Comparison of ENCODE assay signal across 8 cellular contexts in genomic region chr7:87935373-87935706, GRCh38. TPM values are rescaled to one million over a fixed set of nuclear protein-coding genes. Genes with fewer than 3 reads are reported as not detected.
DNase-seq lines count a peak whose midpoint lies in the region; ATAC-seq and TF ChIP-seq lines count a peak whose summit lies in the region.

No MANE protein-coding gene starts in this region.

- TF ChIP-seq CTCF in breast epithelium (IDR thresholded peaks at IDR 0.05), result no peak
- no peak for TF ChIP-seq CTCF in MCF 10A (IDR thresholded peaks at IDR 0.05; ENCODE audit: unreplicated experiment)
- no peak for TF ChIP-seq CTCF in lower leg skin (IDR thresholded peaks at IDR 0.05)
- no peak for TF ChIP-seq CTCF in upper lobe of right lung (IDR thresholded peaks at IDR 0.05)
- no peak for TF ChIP-seq CTCF in mucosa of descending colon (IDR thresholded peaks at IDR 0.05)

- POLR2A ChIA-PET in MCF 10A (lab: Yijun Ruan, JAX), result no interaction called here

- peak overlapping the region; percentile 68 to 82 (median 72) for H3K4me3 ChIP-seq in breast epithelium
- H3K4me3 ChIP-seq in lower leg skin (ENCODE audit: low read depth, poor library complexity, severe bottlenecking), result peak overlapping the region; percentile 55
- peak overlapping the region; percentile 68 for H3K4me3 ChIP-seq in upper lobe of right lung
- no peak overlapping the region for H3K4me3 ChIP-seq in mucosa of descending colon

- CTCF ChIA-PET in MCF 10A (lab: Yijun Ruan, JAX), result interaction anchor here (0.6 kb wide), 1 partner anchor 19 kb away, joined by 3 read pairs; no protein-coding TSS in a partner anchor

- ATAC-seq in upper lobe of right lung (no peak), mucosa of descending colon (no peak), HG02588 (IDR thresholded peaks at IDR 0.05; ENCODE audit: unreplicated experiment) (no peak)

- H3K9me3 Mint-ChIP-seq in MCF 10A (ENCODE audit: unreplicated experiment), result no peaks in the 10 kb centered on the region
- H3K9me3 Mint-ChIP-seq in activated naive CD8-positive, alpha-beta T cell treated with anti-CD3 and anti-CD28 coated beads for 36 hours, result no peaks in the 10 kb centered on the region

- H3K36me3 ChIP-seq in breast epithelium (no peaks in the 10 kb centered on the region), upper lobe of right lung (no peaks in the 10 kb centered on the region), mucosa of descending colon (ENCODE audit: low read depth) (no peaks in the 10 kb centered on the region)

- TF ChIP-seq POLR2A in breast epithelium (IDR thresholded peaks at IDR 0.05) (no peak), lower leg skin (IDR thresholded peaks at IDR 0.05) (no peak)

- H3K27me3 Mint-ChIP-seq in MCF 10A (ENCODE audit: insufficient read depth, unreplicated experiment), result peaks cover 76% of the 10 kb centered on the region
- H3K27me3 Mint-ChIP-seq in activated naive CD8-positive, alpha-beta T cell treated with anti-CD3 and anti-CD28 coated beads for 36 hours, result peaks cover 4% of the 10 kb centered on the region

- WGBS in lower leg skin, 2 donors, result 31 to 43% methylated on average over 8 of the region's 8 CpGs

- H3K9me3 ChIP-seq in breast epithelium, result no peaks in the 10 kb centered on the region
- H3K9me3 ChIP-seq in upper lobe of right lung, result no peaks in the 10 kb centered on the region
- no peaks in the 10 kb centered on the region for H3K9me3 ChIP-seq in mucosa of descending colon

- H3K4me1 ChIP-seq in breast epithelium (no peaks in the 10 kb centered on the region), upper lobe of right lung (peaks cover 7% of the 10 kb centered on the region), mucosa of descending colon (ENCODE audit: low read depth) (peaks cover 9% of the 10 kb centered on the region)

- H3K4me3 Mint-ChIP-seq in MCF 10A (ENCODE audit: unreplicated experiment), result no peak overlapping the region
- peak overlapping the region; percentile 87 for H3K4me3 Mint-ChIP-seq in activated naive CD8-positive, alpha-beta T cell treated with anti-CD3 and anti-CD28 coated beads for 36 hours

- no peaks in the 10 kb centered on the region for H3K36me3 Mint-ChIP-seq in MCF 10A (ENCODE audit: insufficient read depth, unreplicated experiment)
- peaks cover 9% of the 10 kb centered on the region for H3K36me3 Mint-ChIP-seq in activated naive CD8-positive, alpha-beta T cell treated with anti-CD3 and anti-CD28 coated beads for 36 hours

- H3K27ac ChIP-seq in breast epithelium, result no peak overlapping the region
- no peak overlapping the region for H3K27ac ChIP-seq in upper lobe of right lung

- H3K27me3 ChIP-seq in breast epithelium (no peaks in the 10 kb centered on the region), upper lobe of right lung (peaks cover 5% of the 10 kb centered on the region)

- DNase-seq in breast epithelium (ENCODE audit: low spot score in 2 of 2), result no peak
- DNase-seq in MCF 10A (ENCODE audit: unreplicated experiment), result no peak
- no peak for DNase-seq in activated naive CD8-positive, alpha-beta T cell treated with anti-CD3 and anti-CD28 coated beads for 36 hours
- DNase-seq in lower leg skin (ENCODE audit: low spot score in 2 of 2), result no peak
- no peak for DNase-seq in upper lobe of right lung
- no peak for DNase-seq in NCI-H446 treated with DMSO at 0.1 percent for 48 hours (lab: John Stamatoyannopoulos, UW)
- DNase-seq in mucosa of descending colon, result no peak

- BruUV-seq in MCF 10A (replicated peaks; lab: Mats Ljungman, UMichigan), result no TSS peak

- no peak overlapping the region for H3K27ac Mint-ChIP-seq in MCF 10A (ENCODE audit: low read depth, unreplicated experiment)
- no peak overlapping the region for H3K27ac Mint-ChIP-seq in activated naive CD8-positive, alpha-beta T cell treated with anti-CD3 and anti-CD28 coated beads for 36 hours

- H3K4me1 Mint-ChIP-seq in MCF 10A (ENCODE audit: insufficient read depth, unreplicated experiment), result no peaks in the 10 kb centered on the region
- peaks cover 13% of the 10 kb centered on the region for H3K4me1 Mint-ChIP-seq in activated naive CD8-positive, alpha-beta T cell treated with anti-CD3 and anti-CD28 coated beads for 36 hours

- intact Hi-C loops in breast epithelium (cut with DNase I; ENCODE audit: low total_unique reads) (no loop called here), MCF 10A (cut with micrococcal nuclease) (no loop called here), lower leg skin (cut with DNase I; ENCODE audit: low total_unique reads) (no loop called here), upper lobe of right lung (cut with DNase I) (no loop called here), mucosa of descending colon (cut with DNase I, micrococcal nuclease) (no loop called here)

RNA-seq across cellular contexts. Expression of gene ADAM22, which starts 1.3 kb away (rescaled TPM):
- 1 to 10 TPM; 2.3 to 7.5 (median 3.4) TPM for total RNA-seq in breast epithelium
- total RNA-seq in MCF 10A (2022), result not detected in 2 replicates
- total RNA-seq in activated naive CD8-positive, alpha-beta T cell treated with anti-CD3 and anti-CD28 coated beads for 36 hours, result 1 to 10 TPM; 2.3 to 3.5 TPM
- total RNA-seq in lower leg skin, result 1 to 10 TPM in 2 of 4 donors, under 1 TPM in 2; 0.30 to 2.1 (median 1.0) TPM
- 4.3 TPM for total RNA-seq in upper lobe of right lung
- total RNA-seq in mucosa of descending colon, result 1 to 10 TPM; 1.8 to 4.6 (median 3.7) TPM

RNA-seq across cellular contexts. Expression of gene DBF4, which starts 59.0 kb away (rescaled TPM):
- total RNA-seq in breast epithelium (10 to 100 TPM; 10.1 to 18.6 (median 15.7) TPM), MCF 10A (2022) (19.0 and 27.4 TPM in 2 replicates), lower leg skin (10 to 100 TPM in 2 of 4 donors, 1 to 10 TPM in 2; 8.0 to 16.0 (median 10.5) TPM), upper lobe of right lung (6.6 TPM), mucosa of descending colon (10 to 100 TPM in 2 of 3 donors, 1 to 10 TPM in 1; 9.4 to 18.2 (median 13.4) TPM)
- 10 to 100 TPM; 86.3 to 88.8 TPM for total RNA-seq in activated naive CD8-positive, alpha-beta T cell treated with anti-CD3 and anti-CD28 coated beads for 36 hours

RNA-seq across cellular contexts. Expression of gene SLC25A40, which starts 59.2 kb away (rescaled TPM):
- 10 to 100 TPM in 2 of 3 donors, 1 to 10 TPM in 1; 9.8 to 34.1 (median 13.8) TPM for total RNA-seq in breast epithelium
- total RNA-seq in MCF 10A (2022), result 10.7 and 12.8 TPM in 2 replicates
- 10 to 100 TPM; 36.1 to 45.9 TPM for total RNA-seq in activated naive CD8-positive, alpha-beta T cell treated with anti-CD3 and anti-CD28 coated beads for 36 hours
- 10 to 100 TPM; 13.6 to 37.2 (median 25.0) TPM for total RNA-seq in lower leg skin
- 32.2 TPM for total RNA-seq in upper lobe of right lung
- total RNA-seq in mucosa of descending colon, result 10 to 100 TPM; 21.6 to 31.1 (median 29.0) TPM
